ENCODE assay signal across 2 cellular contexts in genomic region chr4:176438401-176438800, GRCh38.
TF ChIP-seq lines count a peak whose summit lies in the region.

No MANE protein-coding gene starts in this region.

TF ChIP-seq in IMR-90, 13 proteins besides CTCF, POLR2A, EP300 and RAD21 (continued from another document):
- TF ChIP-seq SMC3 (IDR thresholded peaks at IDR 0.05; ENCODE audit: low read depth, low read length) (no peak), RFX5 (IDR thresholded peaks at IDR 0.05; ENCODE audit: low read depth, low read length) (no peak), MXI1 (IDR thresholded peaks at IDR 0.05; ENCODE audit: borderline replicate concordance, low read depth, low read length) (no peak)

TF ChIP-seq in neural cell, 6 proteins besides CTCF, POLR2A, EP300 and RAD21 (continued from another document):
- TF ChIP-seq, protein P1, sequence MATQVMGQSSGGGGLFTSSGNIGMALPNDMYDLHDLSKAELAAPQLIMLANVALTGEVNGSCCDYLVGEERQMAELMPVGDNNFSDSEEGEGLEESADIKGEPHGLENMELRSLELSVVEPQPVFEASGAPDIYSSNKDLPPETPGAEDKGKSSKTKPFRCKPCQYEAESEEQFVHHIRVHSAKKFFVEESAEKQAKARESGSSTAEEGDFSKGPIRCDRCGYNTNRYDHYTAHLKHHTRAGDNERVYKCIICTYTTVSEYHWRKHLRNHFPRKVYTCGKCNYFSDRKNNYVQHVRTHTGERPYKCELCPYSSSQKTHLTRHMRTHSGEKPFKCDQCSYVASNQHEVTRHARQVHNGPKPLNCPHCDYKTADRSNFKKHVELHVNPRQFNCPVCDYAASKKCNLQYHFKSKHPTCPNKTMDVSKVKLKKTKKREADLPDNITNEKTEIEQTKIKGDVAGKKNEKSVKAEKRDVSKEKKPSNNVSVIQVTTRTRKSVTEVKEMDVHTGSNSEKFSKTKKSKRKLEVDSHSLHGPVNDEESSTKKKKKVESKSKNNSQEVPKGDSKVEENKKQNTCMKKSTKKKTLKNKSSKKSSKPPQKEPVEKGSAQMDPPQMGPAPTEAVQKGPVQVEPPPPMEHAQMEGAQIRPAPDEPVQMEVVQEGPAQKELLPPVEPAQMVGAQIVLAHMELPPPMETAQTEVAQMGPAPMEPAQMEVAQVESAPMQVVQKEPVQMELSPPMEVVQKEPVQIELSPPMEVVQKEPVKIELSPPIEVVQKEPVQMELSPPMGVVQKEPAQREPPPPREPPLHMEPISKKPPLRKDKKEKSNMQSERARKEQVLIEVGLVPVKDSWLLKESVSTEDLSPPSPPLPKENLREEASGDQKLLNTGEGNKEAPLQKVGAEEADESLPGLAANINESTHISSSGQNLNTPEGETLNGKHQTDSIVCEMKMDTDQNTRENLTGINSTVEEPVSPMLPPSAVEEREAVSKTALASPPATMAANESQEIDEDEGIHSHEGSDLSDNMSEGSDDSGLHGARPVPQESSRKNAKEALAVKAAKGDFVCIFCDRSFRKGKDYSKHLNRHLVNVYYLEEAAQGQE (IDR thresholded peaks at IDR 0.05; ENCODE audit: borderline replicate concordance) = no peak
- TF ChIP-seq TAF1 (IDR thresholded peaks at IDR 0.05; ENCODE audit: low read depth) (no peak), EZH2 (IDR thresholded peaks at IDR 0.05; ENCODE audit: borderline replicate concordance, insufficient read depth, low read length, poor library complexity, severe bottlenecking) (no peak), POLR2AphosphoS5 (IDR thresholded peaks at IDR 0.05) (no peak)
